ENCODE assay signal across 18 cellular contexts in genomic region chr12:90621927-90622326, GRCh38.
A peak's percentile ranks its signal among the peaks of the same experiment; 100 is the strongest.
DNase-seq lines count a peak whose midpoint lies in the region; ATAC-seq, FAIRE-seq and TF ChIP-seq lines count a peak whose summit lies in the region.
"Had no signal": no experiment of that assay in that cellular context is flagged by ENCODE, and none has a peak within 500 bp of the region (broad histone marks: within the 10 kb centered on the region; RNA-seq: fewer than 3 reads in every experiment).

No MANE protein-coding gene starts in this region.

- POLR2A ChIA-PET in IMR-90 (lab: Charles Lee; ENCODE audit: unreplicated experiment), result no interaction called here

- in situ Hi-C loops in IMR-90 (cut with MboI; ENCODE audit: low sequenced_read_pairs), result no loop called here

- H2BK120ac ChIP-seq in IMR-90 (ENCODE audit: low read depth, low read length), result peak overlapping the region; percentile 76

- H3K36me3 ChIP-seq in IMR-90 (ENCODE audit: control insufficient read depth, insufficient read depth, low read length) (no peaks in the 10 kb centered on the region), bronchial epithelial cell (ENCODE audit: control insufficient read depth, insufficient read depth, low read length) (no peaks in the 10 kb centered on the region), mesodermal cell (ENCODE audit: control insufficient read depth, insufficient read depth, low read length) (no peaks in the 10 kb centered on the region)

- peak overlapping the region; percentile 81; the same call in 1 of the 2 replicates for H2BK20ac ChIP-seq in IMR-90 (ENCODE audit: low read depth, low read length)

- no CpG with 5 or more reads among the region's 2 CpGs for WGBS in IMR-90 (ENCODE audit: extremely low coverage in 2 of 2, insufficient read length in 1 of 2), 2 experiments
- WGBS in mesodermal cell (ENCODE audit: insufficient coverage in 2 of 2), 2 experiments, result 60 to 100% methylated on average over 1 of the region's 2 CpGs

- TF ChIP-seq CTCF in AG09309 (IDR thresholded peaks at IDR 0.05; ENCODE audit: control insufficient read depth, insufficient read depth, low read depth, low read length, missing control alignments) (no peak), IMR-90 (conservative IDR thresholded peaks at IDR 0.05; ENCODE audit: low read depth, low read length) (no peak), bronchial epithelial cell (IDR thresholded peaks at IDR 0.05; ENCODE audit: insufficient read depth, low read length, severe bottlenecking) (no peak)

- peak overlapping the region; percentile 44; the same call in 1 of the 2 replicates for H3K4me2 ChIP-seq in IMR-90 (ENCODE audit: low read depth, low read length)
- H3K4me2 ChIP-seq: SK-N-SH had no signal

- no peaks in the 10 kb centered on the region for H3K9me1 ChIP-seq in IMR-90 (ENCODE audit: insufficient read depth, low read length)

- peak overlapping the region; percentile 71 for H3K18ac ChIP-seq in IMR-90 (ENCODE audit: low read depth, low read length)

- H4K5ac ChIP-seq in IMR-90 (ENCODE audit: low read depth, low read length), result peak overlapping the region; percentile 57

- no peak overlapping the region for H2AFZ ChIP-seq in IMR-90 (replicated peaks; ENCODE audit: low read length, poor library complexity)

- H3K9ac ChIP-seq in IMR-90 (ENCODE audit: low read depth, low read length), result no peak overlapping the region
- H3K9ac ChIP-seq: SK-N-SH had no signal

- H2BK15ac ChIP-seq in IMR-90 (ENCODE audit: low read depth, low read length), result peak overlapping the region; percentile 70; the same call in 1 of the 3 replicates

- dilution Hi-C loops in IMR-90 (cut with HindIII; ENCODE audit: low sequenced_read_pairs, unreplicated experiment), result no loop called here

- TF ChIP-seq POLR2A in IMR-90 (IDR thresholded peaks at IDR 0.05; ENCODE audit: low read depth, low read length), result no peak

- H4K8ac ChIP-seq in IMR-90 (ENCODE audit: low read depth in 2 of 2, low read length in 2 of 2), result peak overlapping the region in 1 of 2 experiments; percentile 56; a peak in 3 of 4 replicates

- H3K4me1 ChIP-seq in IMR-90 (ENCODE audit: control insufficient read depth, insufficient read depth, low read length) (peaks cover 7% of the 10 kb centered on the region), mesodermal cell (ENCODE audit: control insufficient read depth, insufficient read depth, low read length, poor library complexity, severe bottlenecking) (peaks cover 16% of the 10 kb centered on the region)

- H3K56ac ChIP-seq in IMR-90 (ENCODE audit: extremely low read depth, insufficient read depth, low read length), result peak overlapping the region; percentile 68; the same call in 1 of the 2 replicates

- intact Hi-C loops in IMR-90 (cut with micrococcal nuclease), result loop anchor here (10.0 kb wide), 1 partner anchor 917 kb away; the partner anchor contains the start of gene ATP2B1

- H3K27ac ChIP-seq in IMR-90 (ENCODE audit: insufficient read depth, low read length) (peak overlapping the region; percentile 96; the same call in 1 of the 2 replicates), mesodermal cell (ENCODE audit: low read depth, low read length, severe bottlenecking) (peak overlapping the region; percentile 58)

- no peaks in the 10 kb centered on the region for H4K20me1 ChIP-seq in IMR-90 (ENCODE audit: insufficient read depth, low read length)

- no peak for TF ChIP-seq RAD21 in IMR-90 (IDR thresholded peaks at IDR 0.05; ENCODE audit: low read length)

- peak overlapping the region; percentile 36; the same call in 1 of the 2 replicates for H3K23ac ChIP-seq in IMR-90 (ENCODE audit: low read depth, low read length)

- H3K9me3 ChIP-seq in IMR-90 (ENCODE audit: control insufficient read depth, insufficient read depth, low read length) (no peaks in the 10 kb centered on the region), mesodermal cell (ENCODE audit: control insufficient read depth, low read length) (no peaks in the 10 kb centered on the region)
- H3K9me3 ChIP-seq: SK-N-SH had no signal

- peak overlapping the region; percentile 59; the same call in 1 of the 2 replicates for H3K4ac ChIP-seq in IMR-90 (ENCODE audit: low read depth, low read length)

- no TSS peak for BruUV-seq in IMR-90 (replicated peaks; lab: Mats Ljungman, UMichigan)

- CTCF ChIA-PET in IMR-90 (lab: Yijun Ruan, JAX), result interaction anchor here (0.9 kb wide), 1 partner anchor 49 kb away, joined by 4 read pairs; no protein-coding TSS in a partner anchor

- FAIRE-seq in bronchial epithelial cell (lab: Jason Lieb, UNC), result no peak
- FAIRE-seq: GM18507 had no signal

- H4K91ac ChIP-seq in IMR-90 (ENCODE audit: insufficient read depth, low read depth, low read length), result peak overlapping the region; percentile 31; the same call in 1 of the 2 replicates

- peak; percentile 85 for ATAC-seq in IMR-90 (ENCODE audit: low read depth)
- no peak for ATAC-seq in HG03135 (IDR thresholded peaks at IDR 0.05; ENCODE audit: unreplicated experiment)
- ATAC-seq: stimulated activated naive CD8-positive, alpha-beta T cell treated with anti-CD3 and anti-CD28 coated beads, Interleukin-15, amount 100 ng/mL, for 72 hours had no signal

- no peaks in the 10 kb centered on the region for H3K79me1 ChIP-seq in IMR-90 (ENCODE audit: low read depth in 1 of 2, low read length in 2 of 2)

- no peaks in the 10 kb centered on the region for H3K27me3 ChIP-seq in IMR-90 (ENCODE audit: control insufficient read depth, insufficient read depth, low read length)
- H3K27me3 ChIP-seq in bronchial epithelial cell (ENCODE audit: control insufficient read depth, insufficient read depth, low read length), result no peaks in the 10 kb centered on the region

- peak overlapping the region; percentile 89 for H2BK5ac ChIP-seq in IMR-90 (ENCODE audit: low read depth, low read length, poor library complexity, severe bottlenecking)

- H3K4me3 ChIP-seq in AG09309 (ENCODE audit: control insufficient read depth, low read depth, low read length) (no peak overlapping the region), IMR-90 (ENCODE audit: insufficient read depth, low read depth, low read length) (no peak overlapping the region), bronchial epithelial cell (ENCODE audit: low read depth, low read length) (no peak overlapping the region), mesodermal cell (ENCODE audit: extremely low read depth, insufficient read depth, low read length, poor library complexity, severe bottlenecking) (no peak overlapping the region)

- H2AK5ac ChIP-seq in IMR-90 (ENCODE audit: low read depth, low read length), result no peak overlapping the region

- DNase-seq in AG09309 (ENCODE audit: low read depth) (peak; percentile 35), IMR-90 (peak; percentile 78), bronchial epithelial cell (ENCODE audit: low read depth) (peak; percentile 79), mesenteric fat pad (ENCODE audit: low spot score) (no peak), COR-L47 (lab: John Stamatoyannopoulos, UW) (no peak), NCI-H146 (lab: John Stamatoyannopoulos, UW) (no peak)
- DNase-seq: activated CD4-positive, alpha-beta T cell treated with anti-CD3 and anti-CD28 coated beads, Interleukin-2, amount 50 U/mL, for 4 hours; activated T-cell treated with anti-CD3 and anti-CD28 coated beads, Interleukin-2, amount 50 U/mL, for 24 hours; cerebellar nuclear complex; hypothalamus; Karpas-422; NCI-H1436; SK-N-SH; stimulated activated CD4-positive, alpha-beta T cell treated with anti-CD3 and anti-CD28 coated beads, Interleukin-12 subunit alpha, Interleukin-12 subunit beta, amount 100 ng/mL, for 4 hours; stimulated activated naive CD8-positive, alpha-beta T cell treated with anti-CD3 and anti-CD28 coated beads, Interleukin-15, amount 100 ng/mL, for 72 hours had no signal

- no peak overlapping the region for H2AK9ac ChIP-seq in IMR-90 (replicated peaks; ENCODE audit: low read depth, low read length, poor library complexity)

- no peak overlapping the region; the same call in 1 of the 2 replicates for H3K14ac ChIP-seq in IMR-90 (replicated peaks; ENCODE audit: low read depth, low read length)

TF ChIP-seq in IMR-90, 13 proteins besides CTCF, POLR2A, EP300 and RAD21:
- TF ChIP-seq FOS (IDR thresholded peaks at IDR 0.05; ENCODE audit: low read depth, low read length) (0 out of 2 replicates have a peak, but pooled peaks have one; percentile 2), MAFK (IDR thresholded peaks at IDR 0.05; ENCODE audit: low read depth, low read length) (no peak)
TF ChIP-seq in IMR-90: peak in this region for 1.

Comparison
In these comparisons a context has a peak if more than half of its experiments do, and no peak if none do; other contexts are left out.
1. DNase-seq: peak in AG09309 (single experiment), IMR-90 (single experiment) and bronchial epithelial cell (single experiment); none in mesenteric fat pad (single experiment), COR-L47 (single experiment) and NCI-H146 (single experiment).